13 cellular contexts compared by ENCODE assay signal in the genomic region with DNA sequence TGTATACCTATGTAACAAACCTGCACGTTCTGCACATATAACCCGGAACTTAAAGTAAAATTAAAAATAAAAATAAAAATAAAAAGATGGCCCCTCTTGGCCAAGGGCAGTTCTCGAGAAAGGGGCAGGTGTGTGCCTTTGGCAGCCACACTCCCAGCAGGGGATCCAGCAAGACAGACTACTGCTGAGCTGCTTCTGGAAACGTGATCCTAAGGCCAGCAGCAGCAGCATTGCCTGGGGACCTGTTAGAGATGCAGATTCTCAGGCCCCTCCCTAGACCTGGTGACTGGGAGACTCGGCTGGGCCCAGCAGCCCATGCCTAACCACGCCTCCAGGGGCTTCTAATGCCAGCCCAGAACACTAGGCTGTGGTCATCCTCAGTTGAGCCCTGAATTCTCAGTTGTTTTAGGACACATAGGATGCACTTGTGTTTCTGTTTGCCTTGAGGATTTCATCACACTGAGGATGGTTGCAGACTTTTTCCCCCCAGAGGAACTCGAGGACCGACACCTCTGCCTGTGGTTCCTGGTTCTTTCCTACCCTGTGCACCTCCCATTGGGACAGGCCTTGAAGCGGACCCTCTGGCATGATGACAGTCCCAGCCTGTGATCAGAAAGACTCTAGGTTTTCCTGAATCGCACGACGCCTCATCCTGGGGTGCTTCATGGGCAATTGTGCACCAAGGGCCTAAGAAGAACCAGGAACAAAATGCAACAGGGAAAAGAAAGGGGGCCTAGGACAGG.
DNase-seq lines count a peak whose midpoint lies in the region; ATAC-seq and TF ChIP-seq lines count a peak whose summit lies in the region.
"Had no signal": no experiment of that assay in that cellular context is flagged by ENCODE, and none has a peak within 500 bp of the region (broad histone marks: within the 10 kb centered on the region; RNA-seq: fewer than 3 reads in every experiment).

No MANE protein-coding gene starts in this region.

- ATAC-seq in activated CD8-positive, alpha-beta T cell treated with anti-CD3 and anti-CD28 coated beads, Interleukin-2, amount 10 ng/mL, durations not matched to agents 7 days and 5 days: peak; percentile 14
- ATAC-seq in activated CD8-positive, alpha-beta T cell treated with anti-CD3 and anti-CD28 coated beads for 36 hours: no peak
- peak; percentile 85 for ATAC-seq in WTC11
- ATAC-seq in HG02571 (IDR thresholded peaks at IDR 0.05; ENCODE audit: unreplicated experiment): no peak

- H3K27me3 Mint-ChIP-seq in activated CD8-positive, alpha-beta T cell treated with anti-CD3 and anti-CD28 coated beads, Interleukin-2, amount 10 ng/mL, durations not matched to agents 7 days and 5 days (ENCODE audit: low read depth): peaks cover 57% of the 10 kb centered on the region
- H3K27me3 Mint-ChIP-seq in activated CD8-positive, alpha-beta T cell treated with anti-CD3 and anti-CD28 coated beads for 36 hours: peaks cover 6% of the 10 kb centered on the region
- no peaks in the 10 kb centered on the region for H3K27me3 Mint-ChIP-seq in WTC11 (ENCODE audit: low read depth)
- peaks cover 74% of the 10 kb centered on the region for H3K27me3 Mint-ChIP-seq in activated T-helper 2 cell treated with anti-CD3 and anti-CD28 coated beads, Interferon-gamma antibody, Interleukin-2, Interleukin-4, amounts not matched to agents 10 μg/mL and 5 μg/mL and 100 μg/mL, durations not matched to agents 14 hours and 24 hours and 36 hours (ENCODE audit: low read depth)

- peak overlapping the region; percentile 23 for H3K27ac Mint-ChIP-seq in activated CD8-positive, alpha-beta T cell treated with anti-CD3 and anti-CD28 coated beads, Interleukin-2, amount 10 ng/mL, durations not matched to agents 7 days and 5 days
- no peak overlapping the region for H3K27ac Mint-ChIP-seq in activated CD8-positive, alpha-beta T cell treated with anti-CD3 and anti-CD28 coated beads for 36 hours
- no peak overlapping the region for H3K27ac Mint-ChIP-seq in WTC11
- H3K27ac Mint-ChIP-seq in activated T-helper 2 cell treated with anti-CD3 and anti-CD28 coated beads, Interferon-gamma antibody, Interleukin-2, Interleukin-4, amounts not matched to agents 10 μg/mL and 5 μg/mL and 100 μg/mL, durations not matched to agents 14 hours and 24 hours and 36 hours: no peak overlapping the region
- H3K27ac Mint-ChIP-seq: memory B cell had no signal

- H3K9me3 ChIP-seq in HEK293 (ENCODE audit: control insufficient read depth, insufficient read depth, low read depth, low read length): no peaks in the 10 kb centered on the region
- H3K9me3 ChIP-seq: SJSA1, tibial nerve had no signal

- POLR2A ChIA-PET in activated CD8-positive, alpha-beta T cell treated with anti-CD3 and anti-CD28 coated beads, Interleukin-2, amount 10 ng/mL, durations not matched to agents 7 days and 5 days (lab: Charles Lee): interaction anchor here (1.1 kb wide), 1 partner anchor 49 kb away, joined by 3 read pairs; no protein-coding TSS in a partner anchor
- POLR2A ChIA-PET in activated CD8-positive, alpha-beta T cell treated with anti-CD3 and anti-CD28 coated beads for 36 hours (lab: Charles Lee): interaction anchor here (0.9 kb wide), 1 partner anchor 229 kb away, joined by 3 read pairs; no protein-coding TSS in a partner anchor
- POLR2A ChIA-PET in HEK293 (lab: Yijun Ruan, JAX): no interaction called here
- POLR2A ChIA-PET in WTC11 (lab: Charles Lee): interaction anchor here (0.7 kb wide), 1 partner anchor 19 kb away, joined by 3 read pairs; no protein-coding TSS in a partner anchor

- H3K36me3 ChIP-seq in HEK293 (ENCODE audit: control insufficient read depth in 2 of 2, insufficient read depth in 1 of 2, low read length in 2 of 2): no peaks in the 10 kb centered on the region
- H3K36me3 ChIP-seq: SJSA1, tibial nerve had no signal

- intact Hi-C loops in activated CD8-positive, alpha-beta T cell treated with anti-CD3 and anti-CD28 coated beads for 36 hours (cut with micrococcal nuclease): no loop called here
- intact Hi-C loops in activated T-helper 2 cell treated with anti-CD3 and anti-CD28 coated beads, Interferon-gamma antibody, Interleukin-2, Interleukin-4, amounts not matched to agents 10 μg/mL and 5 μg/mL and 100 μg/mL, durations not matched to agents 14 hours and 24 hours and 36 hours (cut with micrococcal nuclease): no loop called here

- H3K4me1 Mint-ChIP-seq in activated CD8-positive, alpha-beta T cell treated with anti-CD3 and anti-CD28 coated beads, Interleukin-2, amount 10 ng/mL, durations not matched to agents 7 days and 5 days (ENCODE audit: low read depth): peaks cover 36% of the 10 kb centered on the region
- peaks cover 21% of the 10 kb centered on the region for H3K4me1 Mint-ChIP-seq in activated CD8-positive, alpha-beta T cell treated with anti-CD3 and anti-CD28 coated beads for 36 hours (ENCODE audit: low read depth)
- H3K4me1 Mint-ChIP-seq in WTC11: peaks cover 14% of the 10 kb centered on the region
- peaks cover 37% of the 10 kb centered on the region for H3K4me1 Mint-ChIP-seq in activated T-helper 2 cell treated with anti-CD3 and anti-CD28 coated beads, Interferon-gamma antibody, Interleukin-2, Interleukin-4, amounts not matched to agents 10 μg/mL and 5 μg/mL and 100 μg/mL, durations not matched to agents 14 hours and 24 hours and 36 hours (ENCODE audit: low read depth)

- H3K27ac ChIP-seq in HEK293 (ENCODE audit: extremely low read depth, low read depth, low read length): no peak overlapping the region
- H3K27ac ChIP-seq: KMS-11, SJSA1, tibial nerve had no signal

- no peak overlapping the region for H3K4me3 ChIP-seq in HEK293 (ENCODE audit: low read depth, low read length)
- H3K4me3 ChIP-seq: SJSA1, tibial nerve had no signal

- no peak for TF ChIP-seq CTCF in activated CD8-positive, alpha-beta T cell treated with anti-CD3 and anti-CD28 coated beads for 36 hours (IDR thresholded peaks at IDR 0.05)
- no peak for TF ChIP-seq CTCF in HEK293 (tag by site-specific recombination; IDR thresholded peaks at IDR 0.05)
- TF ChIP-seq CTCF in WTC11 (IDR thresholded peaks at IDR 0.05): no peak

- peak overlapping the region; percentile 19 for H3K4me3 Mint-ChIP-seq in activated CD8-positive, alpha-beta T cell treated with anti-CD3 and anti-CD28 coated beads, Interleukin-2, amount 10 ng/mL, durations not matched to agents 7 days and 5 days
- no peak overlapping the region for H3K4me3 Mint-ChIP-seq in activated CD8-positive, alpha-beta T cell treated with anti-CD3 and anti-CD28 coated beads for 36 hours
- no peak overlapping the region for H3K4me3 Mint-ChIP-seq in WTC11
- no peak overlapping the region for H3K4me3 Mint-ChIP-seq in activated T-helper 2 cell treated with anti-CD3 and anti-CD28 coated beads, Interferon-gamma antibody, Interleukin-2, Interleukin-4, amounts not matched to agents 10 μg/mL and 5 μg/mL and 100 μg/mL, durations not matched to agents 14 hours and 24 hours and 36 hours (ENCODE audit: low read depth)
- H3K4me3 Mint-ChIP-seq: memory B cell had no signal

- DNase-seq in activated CD8-positive, alpha-beta T cell treated with anti-CD3 and anti-CD28 coated beads, Interleukin-2, amount 10 ng/mL, durations not matched to agents 7 days and 5 days: no peak
- no peak for DNase-seq in activated CD8-positive, alpha-beta T cell treated with anti-CD3 and anti-CD28 coated beads for 36 hours
- DNase-seq in WTC11 (ENCODE audit: low spot score): peak; percentile 24
- DNase-seq in myocyte (ENCODE audit: low read depth): peak; percentile 26
- DNase-seq in activated T-helper 2 cell treated with anti-CD3 and anti-CD28 coated beads, Interferon-gamma antibody, Interleukin-2, Interleukin-4, amounts not matched to agents 10 μg/mL and 5 μg/mL and 100 μg/mL, durations not matched to agents 14 hours and 24 hours and 36 hours (ENCODE audit: low spot score): no peak
- DNase-seq in effector CD8-positive, alpha-beta T cell (lab: John Stamatoyannopoulos, UW): no peak
- DNase-seq: NCI-H1930 had no signal

- peaks cover 2% of the 10 kb centered on the region for H3K36me3 Mint-ChIP-seq in activated CD8-positive, alpha-beta T cell treated with anti-CD3 and anti-CD28 coated beads, Interleukin-2, amount 10 ng/mL, durations not matched to agents 7 days and 5 days (ENCODE audit: low read depth)
- no peaks in the 10 kb centered on the region for H3K36me3 Mint-ChIP-seq in activated CD8-positive, alpha-beta T cell treated with anti-CD3 and anti-CD28 coated beads for 36 hours (ENCODE audit: low read depth)
- H3K36me3 Mint-ChIP-seq in WTC11: no peaks in the 10 kb centered on the region
- peaks cover 6% of the 10 kb centered on the region for H3K36me3 Mint-ChIP-seq in activated T-helper 2 cell treated with anti-CD3 and anti-CD28 coated beads, Interferon-gamma antibody, Interleukin-2, Interleukin-4, amounts not matched to agents 10 μg/mL and 5 μg/mL and 100 μg/mL, durations not matched to agents 14 hours and 24 hours and 36 hours (ENCODE audit: low read depth)
- H3K36me3 Mint-ChIP-seq: memory B cell had no signal

- H3K9me3 Mint-ChIP-seq in activated CD8-positive, alpha-beta T cell treated with anti-CD3 and anti-CD28 coated beads, Interleukin-2, amount 10 ng/mL, durations not matched to agents 7 days and 5 days (ENCODE audit: insufficient read depth): no peaks in the 10 kb centered on the region
- no peaks in the 10 kb centered on the region for H3K9me3 Mint-ChIP-seq in activated CD8-positive, alpha-beta T cell treated with anti-CD3 and anti-CD28 coated beads for 36 hours
- H3K9me3 Mint-ChIP-seq in WTC11: no peaks in the 10 kb centered on the region
- no peaks in the 10 kb centered on the region for H3K9me3 Mint-ChIP-seq in activated T-helper 2 cell treated with anti-CD3 and anti-CD28 coated beads, Interferon-gamma antibody, Interleukin-2, Interleukin-4, amounts not matched to agents 10 μg/mL and 5 μg/mL and 100 μg/mL, durations not matched to agents 14 hours and 24 hours and 36 hours
- H3K9me3 Mint-ChIP-seq: memory B cell had no signal

- CTCF ChIA-PET in activated CD8-positive, alpha-beta T cell treated with anti-CD3 and anti-CD28 coated beads, Interleukin-2, amount 10 ng/mL, durations not matched to agents 7 days and 5 days (lab: Charles Lee): interaction anchor here (1.2 to 3.3 kb wide), 5 partner anchors 12 to 270 kb away, joined by 3 to 13 read pairs (median 4); no protein-coding TSS in a partner anchor
- CTCF ChIA-PET in activated CD8-positive, alpha-beta T cell treated with anti-CD3 and anti-CD28 coated beads for 36 hours (lab: Charles Lee): interaction anchor here (0.7 kb wide), 1 partner anchor 483 kb away, joined by 3 read pairs; no protein-coding TSS in a partner anchor
- CTCF ChIA-PET in HEK293 (lab: Yijun Ruan, JAX): no interaction called here
- CTCF ChIA-PET in WTC11 (lab: Charles Lee): interaction anchor here (0.8 to 2.2 kb wide), 2 partner anchors 38 to 60 kb away, joined by 3 to 8 read pairs; no protein-coding TSS in a partner anchor

- H3K4me1 ChIP-seq in HEK293 (ENCODE audit: control insufficient read depth, insufficient read depth, low read length): peaks cover 32% of the 10 kb centered on the region

TF ChIP-seq in HEK293, 187 proteins besides CTCF, POLR2A, EP300 and RAD21 (continues in another document):
- TF ChIP-seq GLIS1 (tag by site-specific recombination; IDR thresholded peaks at IDR 0.05) (peak; percentile 64; the same call in 1 of the 2 replicates), OSR2 (tag by site-specific recombination; IDR thresholded peaks at IDR 0.05) (peak; percentile 82)

TF ChIP-seq in WTC11, 78 proteins besides CTCF, POLR2A, EP300 and RAD21 (continues in another document):
- TF ChIP-seq FOXJ3 (CRISPR knock-in tag; IDR thresholded peaks at IDR 0.05; ENCODE audit: borderline replicate concordance): no peak
- TF ChIP-seq OVOL2 (CRISPR knock-in tag; IDR thresholded peaks at IDR 0.05; ENCODE audit: borderline replicate concordance): no peak

Comparison
In these comparisons a context has a peak if more than half of its experiments do, and no peak if none do; other contexts are left out.
1. ATAC-seq: peak in activated CD8-positive, alpha-beta T cell treated with anti-CD3 and anti-CD28 coated beads, Interleukin-2, amount 10 ng/mL, durations not matched to agents 7 days and 5 days (single experiment) and WTC11 (single experiment); none in activated CD8-positive, alpha-beta T cell treated with anti-CD3 and anti-CD28 coated beads for 36 hours (single experiment) and HG02571 (single experiment).
2. DNase-seq: peak in WTC11 (single experiment) and myocyte (single experiment); none in activated CD8-positive, alpha-beta T cell treated with anti-CD3 and anti-CD28 coated beads, Interleukin-2, amount 10 ng/mL, durations not matched to agents 7 days and 5 days (single experiment), activated CD8-positive, alpha-beta T cell treated with anti-CD3 and anti-CD28 coated beads for 36 hours (single experiment), activated T-helper 2 cell treated with anti-CD3 and anti-CD28 coated beads, Interferon-gamma antibody, Interleukin-2, Interleukin-4, amounts not matched to agents 10 μg/mL and 5 μg/mL and 100 μg/mL, durations not matched to agents 14 hours and 24 hours and 36 hours (single experiment) and effector CD8-positive, alpha-beta T cell (single experiment).